In genomic region chr11:115758011-115758410, GRCh38 we compare ENCODE assay signal across 35 cellular contexts.
"Had no signal": no experiment of that assay in that cellular context is flagged by ENCODE, and none has a peak within 500 bp of the region (broad histone marks: within the 10 kb centered on the region; RNA-seq: fewer than 3 reads in every experiment).

No MANE protein-coding gene starts in this region.

- H3K4me3 Mint-ChIP-seq: activated CD4-positive, alpha-beta memory T cell treated with anti-CD3 and anti-CD28 coated beads for 36 hours; activated CD4-positive, alpha-beta T cell treated with anti-CD3 and anti-CD28 coated beads for 36 hours; activated CD4-positive, alpha-beta T cell treated with anti-CD3 and anti-CD28 coated beads, Interleukin-2, amount 10 ng/mL, durations not matched to agents 24 days and 14 days; activated CD8-positive, alpha-beta memory T cell treated with anti-CD3 and anti-CD28 coated beads, Interleukin-2, amount 10 ng/mL, durations not matched to agents 7 days and 5 days; activated CD8-positive, alpha-beta T cell treated with anti-CD3 and anti-CD28 coated beads, Interleukin-2, amount 10 ng/mL, durations not matched to agents 7 days and 5 days; activated naive CD4-positive, alpha-beta T cell treated with anti-CD3 and anti-CD28 coated beads for 36 hours; activated naive CD4-positive, alpha-beta T cell treated with anti-CD3 and anti-CD28 coated beads, Interleukin-2, amount 50 U/mL, for 24 hours; activated naive CD8-positive, alpha-beta T cell treated with anti-CD3 and anti-CD28 coated beads for 36 hours; activated naive CD8-positive, alpha-beta T cell treated with anti-CD3 and anti-CD28 coated beads, Interleukin-2, amount 50 U/mL, for 24 hours; activated T-helper 1 cell treated with anti-CD3 and anti-CD28 coated beads, Interleukin-12 subunit alpha, Interleukin-12 subunit beta, Interleukin-2, Interleukin-4 antibody, amounts not matched to agents 30 ng/mL and 10 ng/mL and 1 ng/mL, durations not matched to agents 14 hours and 24 hours and 36 hours; effector memory CD8-positive, alpha-beta T cell had no signal

- H3K4me1 Mint-ChIP-seq: activated CD4-positive, alpha-beta T cell treated with anti-CD3 and anti-CD28 coated beads for 36 hours; activated CD4-positive, alpha-beta T cell treated with anti-CD3 and anti-CD28 coated beads, Interleukin-2, amount 10 ng/mL, durations not matched to agents 24 days and 14 days; activated CD8-positive, alpha-beta memory T cell treated with anti-CD3 and anti-CD28 coated beads, Interleukin-2, amount 10 ng/mL, durations not matched to agents 7 days and 5 days; activated naive CD4-positive, alpha-beta T cell treated with anti-CD3 and anti-CD28 coated beads, Interleukin-2, amount 50 U/mL, for 24 hours; activated naive CD8-positive, alpha-beta T cell treated with anti-CD3 and anti-CD28 coated beads for 36 hours; activated naive CD8-positive, alpha-beta T cell treated with anti-CD3 and anti-CD28 coated beads, Interleukin-2, amount 50 U/mL, for 24 hours had no signal

- H3K27ac ChIP-seq: adrenal gland, breast epithelium, cardiac muscle cell, esophagus muscularis mucosa, foreskin keratinocyte, gastrocnemius medialis, heart right ventricle had no signal

- H3K9me3 Mint-ChIP-seq: activated CD4-positive, alpha-beta memory T cell treated with anti-CD3 and anti-CD28 coated beads for 36 hours; activated CD4-positive, alpha-beta T cell treated with anti-CD3 and anti-CD28 coated beads, Interleukin-2, amount 10 ng/mL, durations not matched to agents 24 days and 14 days; activated naive CD4-positive, alpha-beta T cell treated with anti-CD3 and anti-CD28 coated beads for 36 hours; activated naive CD4-positive, alpha-beta T cell treated with anti-CD3 and anti-CD28 coated beads, Interleukin-2, amount 50 U/mL, for 24 hours; activated naive CD8-positive, alpha-beta T cell treated with anti-CD3 and anti-CD28 coated beads for 36 hours; activated naive CD8-positive, alpha-beta T cell treated with anti-CD3 and anti-CD28 coated beads, Interleukin-2, amount 50 U/mL, for 24 hours; activated T-helper 1 cell treated with anti-CD3 and anti-CD28 coated beads, Interleukin-12 subunit alpha, Interleukin-12 subunit beta, Interleukin-2, Interleukin-4 antibody, amounts not matched to agents 30 ng/mL and 10 ng/mL and 1 ng/mL, durations not matched to agents 14 hours and 24 hours and 36 hours; activated T-helper 2 cell treated with anti-CD3 and anti-CD28 coated beads, Interferon-gamma antibody, Interleukin-2, Interleukin-4, amounts not matched to agents 10 μg/mL and 5 μg/mL and 100 μg/mL, durations not matched to agents 14 hours and 24 hours and 36 hours; brain; effector memory CD8-positive, alpha-beta T cell had no signal

- H3K27ac Mint-ChIP-seq: activated CD4-positive, alpha-beta memory T cell treated with anti-CD3 and anti-CD28 coated beads for 36 hours; activated CD4-positive, alpha-beta T cell treated with anti-CD3 and anti-CD28 coated beads for 36 hours; activated CD4-positive, alpha-beta T cell treated with anti-CD3 and anti-CD28 coated beads, Interleukin-2, amount 10 ng/mL, durations not matched to agents 24 days and 14 days; activated CD8-positive, alpha-beta memory T cell treated with anti-CD3 and anti-CD28 coated beads, Interleukin-2, amount 10 ng/mL, durations not matched to agents 7 days and 5 days; activated CD8-positive, alpha-beta T cell treated with anti-CD3 and anti-CD28 coated beads, Interleukin-2, amount 10 ng/mL, durations not matched to agents 7 days and 5 days; activated naive CD4-positive, alpha-beta T cell treated with anti-CD3 and anti-CD28 coated beads for 36 hours; activated naive CD4-positive, alpha-beta T cell treated with anti-CD3 and anti-CD28 coated beads, Interleukin-2, amount 50 U/mL, for 24 hours; activated naive CD8-positive, alpha-beta T cell treated with anti-CD3 and anti-CD28 coated beads for 36 hours; activated naive CD8-positive, alpha-beta T cell treated with anti-CD3 and anti-CD28 coated beads, Interleukin-2, amount 50 U/mL, for 24 hours; activated T-helper 1 cell treated with anti-CD3 and anti-CD28 coated beads, Interleukin-12 subunit alpha, Interleukin-12 subunit beta, Interleukin-2, Interleukin-4 antibody, amounts not matched to agents 30 ng/mL and 10 ng/mL and 1 ng/mL, durations not matched to agents 14 hours and 24 hours and 36 hours; activated T-helper 2 cell treated with anti-CD3 and anti-CD28 coated beads, Interferon-gamma antibody, Interleukin-2, Interleukin-4, amounts not matched to agents 10 μg/mL and 5 μg/mL and 100 μg/mL, durations not matched to agents 14 hours and 24 hours and 36 hours; effector memory CD8-positive, alpha-beta T cell had no signal

- H3K4me3 ChIP-seq: adrenal gland, breast epithelium, cardiac muscle cell, esophagus muscularis mucosa, gastrocnemius medialis, heart right ventricle had no signal

- H3K9me3 ChIP-seq: adrenal gland, breast epithelium, esophagus muscularis mucosa, gastrocnemius medialis, heart right ventricle had no signal

- H3K27me3 ChIP-seq: adrenal gland, breast epithelium, esophagus muscularis mucosa, foreskin keratinocyte had no signal

- H3K4me1 ChIP-seq: foreskin keratinocyte had no signal

- ATAC-seq: activated CD4-positive, alpha-beta T cell treated with anti-CD3 and anti-CD28 coated beads for 36 hours; activated CD8-positive, alpha-beta memory T cell treated with anti-CD3 and anti-CD28 coated beads, Interleukin-2, amount 10 ng/mL, durations not matched to agents 7 days and 5 days; activated CD8-positive, alpha-beta T cell treated with anti-CD3 and anti-CD28 coated beads, Interleukin-2, amount 10 ng/mL, durations not matched to agents 7 days and 5 days; activated naive CD8-positive, alpha-beta T cell treated with anti-CD3 and anti-CD28 coated beads, Interleukin-2, amount 50 U/mL, for 24 hours; effector memory CD8-positive, alpha-beta T cell; foreskin keratinocyte; gastrocnemius medialis; heart right ventricle had no signal

- FAIRE-seq: colon had no signal

- DNase-seq: activated CD4-positive, alpha-beta memory T cell treated with anti-CD3 and anti-CD28 coated beads for 36 hours; activated CD4-positive, alpha-beta T cell treated with anti-CD3 and anti-CD28 coated beads for 36 hours; activated CD4-positive, alpha-beta T cell treated with anti-CD3 and anti-CD28 coated beads, Interleukin-2, amount 10 ng/mL, durations not matched to agents 24 days and 14 days; activated CD4-positive, CD25-positive, alpha-beta regulatory T cell; activated CD4-positive, CD25-positive, alpha-beta regulatory T cell treated with anti-CD3 and anti-CD28 coated beads, Interleukin-2, amount 50 U/mL, for 72 hours; activated CD8-positive, alpha-beta memory T cell treated with anti-CD3 and anti-CD28 coated beads, Interleukin-2, amount 10 ng/mL, durations not matched to agents 7 days and 5 days; activated CD8-positive, alpha-beta memory T cell treated with anti-CD3 and anti-CD28 coated beads, Interleukin-2, amount 50 U/mL, for 4 hours; activated CD8-positive, alpha-beta T cell treated with anti-CD3 and anti-CD28 coated beads, Interleukin-2, amount 10 ng/mL, durations not matched to agents 7 days and 5 days; activated effector memory CD4-positive, alpha-beta T cell treated with anti-CD3 and anti-CD28 coated beads, Interleukin-2, amount 50 U/mL, for 16 hours; activated naive CD4-positive, alpha-beta T cell treated with anti-CD3 and anti-CD28 coated beads for 36 hours; activated naive CD8-positive, alpha-beta T cell treated with anti-CD3 and anti-CD28 coated beads for 36 hours; activated naive CD8-positive, alpha-beta T cell treated with anti-CD3 and anti-CD28 coated beads, Interleukin-2, amount 50 U/mL, for 24 hours; activated T-cell treated with anti-CD3 and anti-CD28 coated beads, Interleukin-2, amount 50 U/mL, for 1 hour; activated T-cell treated with anti-CD3 and anti-CD28 coated beads, Interleukin-2, amount 50 U/mL, for 48 hours; adrenal gland; amygdala; aorta; central memory CD4-positive, alpha-beta T cell; cortex of kidney; dermis blood vessel endothelial cell; effector CD4-positive, alpha-beta T cell; effector memory CD8-positive, alpha-beta T cell; erythroblast; foreskin keratinocyte; gastrocnemius medialis; heart right ventricle; T-helper 2 cell had no signal

- H3K36me3 ChIP-seq: adrenal gland, breast epithelium, cardiac muscle cell, esophagus muscularis mucosa, gastrocnemius medialis, heart right ventricle had no signal

- H3K36me3 Mint-ChIP-seq: activated CD4-positive, alpha-beta memory T cell treated with anti-CD3 and anti-CD28 coated beads for 36 hours; activated CD8-positive, alpha-beta memory T cell treated with anti-CD3 and anti-CD28 coated beads, Interleukin-2, amount 10 ng/mL, durations not matched to agents 7 days and 5 days; activated naive CD4-positive, alpha-beta T cell treated with anti-CD3 and anti-CD28 coated beads, Interleukin-2, amount 50 U/mL, for 24 hours; activated naive CD8-positive, alpha-beta T cell treated with anti-CD3 and anti-CD28 coated beads for 36 hours; brain had no signal
